ENCODE assay signal across 8 cellular contexts in genomic region chr7:155763721-155764431, GRCh38. TPM values are rescaled to one million over a fixed set of nuclear protein-coding genes. Genes with fewer than 3 reads are reported as not detected.
A peak's percentile ranks its signal among the peaks of the same experiment; 100 is the strongest.
DNase-seq lines count a peak whose midpoint lies in the region; ATAC-seq and TF ChIP-seq lines count a peak whose summit lies in the region.

No MANE protein-coding gene starts in this region.

- H3K4me3 Mint-ChIP-seq in activated CD8-positive, alpha-beta memory T cell treated with anti-CD3 and anti-CD28 coated beads, Interleukin-2, amount 10 ng/mL, durations not matched to agents 7 days and 5 days, result peak overlapping the region; percentile 54

- DNase-seq in activated CD8-positive, alpha-beta memory T cell treated with anti-CD3 and anti-CD28 coated beads, Interleukin-2, amount 10 ng/mL, durations not matched to agents 7 days and 5 days, result peak; percentile 86
- DNase-seq in heart right ventricle, result peak in 1 of 2 donors; percentile 19
- peak; percentile 15 for DNase-seq in stimulated activated CD8-positive, alpha-beta memory T cell treated with anti-CD3 and anti-CD28 coated beads, Interleukin-12 subunit alpha, Interleukin-12 subunit beta, amount 100 ng/mL, for 1 hour (ENCODE audit: low read depth)
- no peak for DNase-seq in NCI-H446 (lab: John Stamatoyannopoulos, UW)
- no peak for DNase-seq in DMS53 (lab: John Stamatoyannopoulos, UW)
- DNase-seq in iPS-NIHi11 (ENCODE audit: low spot score), result no peak

- no peaks in the 10 kb centered on the region for H3K27me3 ChIP-seq in heart right ventricle

- H3K4me3 ChIP-seq in heart right ventricle, result peak overlapping the region in 2 of 10 donors; percentile 11 to 18

- 45 to 49% methylated on average over 27 of the region's 27 CpGs for WGBS in heart right ventricle, 2 donors

- peaks cover 56% of the 10 kb centered on the region for H3K36me3 Mint-ChIP-seq in activated CD8-positive, alpha-beta memory T cell treated with anti-CD3 and anti-CD28 coated beads, Interleukin-2, amount 10 ng/mL, durations not matched to agents 7 days and 5 days

- intact Hi-C loops in heart right ventricle (cut with DNase I), result loop anchor here in 4 of 10 donors (2.0 to 10.0 kb wide), 3 partner anchors 165 to 839 kb away; no protein-coding TSS in a partner anchor

- peak overlapping the region; percentile 93 for H3K27ac Mint-ChIP-seq in activated CD8-positive, alpha-beta memory T cell treated with anti-CD3 and anti-CD28 coated beads, Interleukin-2, amount 10 ng/mL, durations not matched to agents 7 days and 5 days

- H3K27me3 Mint-ChIP-seq in activated CD8-positive, alpha-beta memory T cell treated with anti-CD3 and anti-CD28 coated beads, Interleukin-2, amount 10 ng/mL, durations not matched to agents 7 days and 5 days, result no peaks in the 10 kb centered on the region

- peak; percentile 37 for ATAC-seq in GM18499 (IDR thresholded peaks at IDR 0.05; ENCODE audit: insufficient read depth, unreplicated experiment)
- peak; percentile 67 for ATAC-seq in HG03135 (IDR thresholded peaks at IDR 0.05; ENCODE audit: unreplicated experiment)
- peak; percentile 85 for ATAC-seq in activated CD8-positive, alpha-beta memory T cell treated with anti-CD3 and anti-CD28 coated beads, Interleukin-2, amount 10 ng/mL, durations not matched to agents 7 days and 5 days
- ATAC-seq in heart right ventricle, result peak in 7 of 8 donors; percentile 53 to 76 (median 60)

- CTCF ChIA-PET in activated CD8-positive, alpha-beta memory T cell treated with anti-CD3 and anti-CD28 coated beads, Interleukin-2, amount 10 ng/mL, durations not matched to agents 7 days and 5 days (lab: Charles Lee), result interaction anchor here (0.8 to 1.5 kb wide), 4 partner anchors 106 to 237 kb away, joined by 3 to 12 read pairs (median 5); partner anchors contain the start of gene RBM33

- H3K4me1 ChIP-seq in heart right ventricle, result peaks cover 5 to 60% (median 35%) of the 10 kb centered on the region in 9 donors

- peaks cover 62% of the 10 kb centered on the region for H3K4me1 Mint-ChIP-seq in activated CD8-positive, alpha-beta memory T cell treated with anti-CD3 and anti-CD28 coated beads, Interleukin-2, amount 10 ng/mL, durations not matched to agents 7 days and 5 days

- TF ChIP-seq CTCF in heart right ventricle (IDR thresholded peaks at IDR 0.05), result no peak

- no peaks in the 10 kb centered on the region for H3K9me3 Mint-ChIP-seq in activated CD8-positive, alpha-beta memory T cell treated with anti-CD3 and anti-CD28 coated beads, Interleukin-2, amount 10 ng/mL, durations not matched to agents 7 days and 5 days (ENCODE audit: low read depth)

- H3K36me3 ChIP-seq in heart right ventricle, result peaks cover 0 to 62% (median 36%) of the 10 kb centered on the region in 9 donors

- H3K9me3 ChIP-seq in heart right ventricle, result no peaks in the 10 kb centered on the region

- peak overlapping the region in 9 of 10 donors; percentile 29 to 90 (median 68) for H3K27ac ChIP-seq in heart right ventricle

RNA-seq across cellular contexts. Expression of gene SHH, which starts 48.4 kb away (rescaled TPM):
- total RNA-seq in activated CD8-positive, alpha-beta memory T cell treated with anti-CD3 and anti-CD28 coated beads, Interleukin-2, amount 10 ng/mL, durations not matched to agents 7 days and 5 days, result not detected
- total RNA-seq in heart right ventricle, result not detected
- polyA plus RNA-seq in heart right ventricle, result not detected

Comparison
In these comparisons a context has a peak if more than half of its experiments do, and no peak if none do; other contexts are left out.
1. DNase-seq: peak in activated CD8-positive, alpha-beta memory T cell treated with anti-CD3 and anti-CD28 coated beads, Interleukin-2, amount 10 ng/mL, durations not matched to agents 7 days and 5 days (single experiment) and stimulated activated CD8-positive, alpha-beta memory T cell treated with anti-CD3 and anti-CD28 coated beads, Interleukin-12 subunit alpha, Interleukin-12 subunit beta, amount 100 ng/mL, for 1 hour (single experiment); none in NCI-H446 (0 of 2), DMS53 (single experiment) and iPS-NIHi11 (single experiment).
2. Peak in every context shown above with its lines, with median percentiles within 50 percentile points of each other: ATAC-seq.